ENCODE assay signal across 20 cellular contexts in genomic region chr7:87359366-87359765, GRCh38. TPM values are rescaled to one million over a fixed set of nuclear protein-coding genes. Genes with fewer than 3 reads are reported as not detected.
DNase-seq lines count a peak whose midpoint lies in the region; ATAC-seq and TF ChIP-seq lines count a peak whose summit lies in the region.
"Had no signal": no experiment of that assay in that cellular context is flagged by ENCODE, and none has a peak within 500 bp of the region (broad histone marks: within the 10 kb centered on the region; RNA-seq: fewer than 3 reads in every experiment).

No MANE protein-coding gene starts in this region.

- peaks cover 10% of the 10 kb centered on the region for H3F3A ChIP-seq in SK-N-SH (replicated peaks; ENCODE audit: insufficient read depth)
- peaks cover 6% of the 10 kb centered on the region for H3F3A ChIP-seq in smooth muscle cell (ENCODE audit: low read depth)

- H3K79me2 ChIP-seq in SK-N-SH (ENCODE audit: insufficient read depth) (no peaks in the 10 kb centered on the region), smooth muscle cell (ENCODE audit: low read depth) (peaks cover 8% of the 10 kb centered on the region)

- H3K36me3 ChIP-seq in SK-N-SH (replicated peaks in 1 of 2; ENCODE audit: control insufficient read depth in 1 of 2, insufficient read depth in 2 of 2, low read length in 1 of 2) (peaks cover 8 to 64% of the 10 kb centered on the region in 2 experiments), smooth muscle cell (ENCODE audit: low read depth) (peaks cover 22% of the 10 kb centered on the region)

- H3K27me3 ChIP-seq in SK-N-SH (ENCODE audit: insufficient read depth), result no peaks in the 10 kb centered on the region
- no peaks in the 10 kb centered on the region for H3K27me3 ChIP-seq in smooth muscle cell (ENCODE audit: low read depth)

- H3K4me1 ChIP-seq in SK-N-SH (ENCODE audit: control insufficient read depth in 1 of 2, insufficient read depth in 2 of 2, low read depth in 1 of 2, low read length in 1 of 2) (peaks cover 0 to 4% of the 10 kb centered on the region in 2 experiments; a peak in 1 of 4 replicates), smooth muscle cell (ENCODE audit: low read depth) (peaks cover 9% of the 10 kb centered on the region)

- H3K4me3 Mint-ChIP-seq in stimulated activated naive CD8-positive, alpha-beta T cell treated with anti-CD3 and anti-CD28 coated beads, Interleukin-15, amount 100 ng/mL, for 72 hours, result no peak overlapping the region
- H3K4me3 Mint-ChIP-seq: brain; naive thymus-derived CD4-positive, alpha-beta T cell had no signal

- no peak for TF ChIP-seq EP300 in SK-N-SH (IDR thresholded peaks at IDR 0.05; ENCODE audit: borderline replicate concordance in 1 of 2, low read depth in 1 of 2, low read length in 1 of 2)

- TF ChIP-seq CTCF in SK-N-SH (IDR thresholded peaks at IDR 0.05), result no peak
- no peak for TF ChIP-seq CTCF in fibroblast of pulmonary artery (IDR thresholded peaks at IDR 0.05; ENCODE audit: low read length, missing control alignments)
- no peak for TF ChIP-seq CTCF in smooth muscle cell (IDR thresholded peaks at IDR 0.05; ENCODE audit: borderline replicate concordance, insufficient read depth, poor library complexity, severe bottlenecking)

- POLR2A ChIA-PET in SK-N-SH (lab: Yijun Ruan, JAX), result no interaction called here

- H3K27ac Mint-ChIP-seq in stimulated activated naive CD8-positive, alpha-beta T cell treated with anti-CD3 and anti-CD28 coated beads, Interleukin-15, amount 100 ng/mL, for 72 hours, result no peak overlapping the region
- H3K27ac Mint-ChIP-seq: activated T-helper 2 cell treated with anti-CD3 and anti-CD28 coated beads, Interferon-gamma antibody, Interleukin-2, Interleukin-4, amounts not matched to agents 10 μg/mL and 5 μg/mL and 100 μg/mL, durations not matched to agents 14 hours and 24 hours and 36 hours; brain; progenitor cell of endocrine pancreas had no signal

- DNase-seq in GM04504 (ENCODE audit: low read depth) (peak; percentile 34), SK-N-SH (no peak), fibroblast of pulmonary artery (ENCODE audit: low read depth) (peak; percentile 8), smooth muscle cell (lab: John Stamatoyannopoulos, UW; ENCODE audit: unreplicated experiment) (no peak), midbrain (lab: John Stamatoyannopoulos, UW) (no peak)
- DNase-seq in stimulated activated naive CD8-positive, alpha-beta T cell treated with anti-CD3 and anti-CD28 coated beads, Interleukin-15, Interleukin-2, amounts not matched to agents 100 U/mL and 50 U/mL, for 24 hours, result no peak
- no peak for DNase-seq in stimulated activated naive CD8-positive, alpha-beta T cell treated with anti-CD3 and anti-CD28 coated beads, Interleukin-15, amount 100 ng/mL, for 72 hours
- DNase-seq: activated CD4-positive, alpha-beta T cell treated with anti-CD3 and anti-CD28 coated beads for 48 hours; effector CD8-positive, alpha-beta T cell; GOT3; naive thymus-derived CD4-positive, alpha-beta T cell; NCI-H1694 treated with DMSO at 0.1 percent for 48 hours; NCI-H524 treated with DMSO at 0.1 percent for 48 hours; RPMI8226; T-helper 2 cell had no signal

- TF ChIP-seq RAD21 in SK-N-SH (IDR thresholded peaks at IDR 0.05; ENCODE audit: low read length), result no peak

- peaks cover 4 to 5% of the 10 kb centered on the region in 2 donors for H3K9me3 Mint-ChIP-seq in stimulated activated naive CD8-positive, alpha-beta T cell treated with anti-CD3 and anti-CD28 coated beads, Interleukin-15, amount 100 ng/mL, for 72 hours

- H3K9me3 ChIP-seq in SK-N-SH (peaks cover 9% of the 10 kb centered on the region), smooth muscle cell (replicated peaks; ENCODE audit: low read depth) (peaks cover 7% of the 10 kb centered on the region)

- H2AFZ ChIP-seq in SK-N-SH (ENCODE audit: low read depth) (no peak overlapping the region), smooth muscle cell (ENCODE audit: low read depth) (no peak overlapping the region)

- WGBS in SK-N-SH (ENCODE audit: low lambda C conversion rate), result 75% methylated on average over 2 of the region's 2 CpGs
- 56% methylated on average over 2 of the region's 2 CpGs for WGBS in smooth muscle cell (ENCODE audit: low lambda C conversion rate)

- CTCF ChIA-PET in SK-N-SH (lab: Yijun Ruan, JAX), result interaction anchor here (1.1 kb wide), 1 partner anchor 14 kb away, joined by 4 read pairs; the partner anchor contains the start of gene CROT

- H3K9ac ChIP-seq in SK-N-SH, result no peak overlapping the region
- no peak overlapping the region for H3K9ac ChIP-seq in smooth muscle cell (ENCODE audit: low read depth)
- H3K9ac ChIP-seq: KMS-11 had no signal

- H4K20me1 ChIP-seq in SK-N-SH (ENCODE audit: insufficient read depth) (no peaks in the 10 kb centered on the region), smooth muscle cell (ENCODE audit: low read depth) (no peaks in the 10 kb centered on the region)

- no peaks in the 10 kb centered on the region for H3K27me3 Mint-ChIP-seq in stimulated activated naive CD8-positive, alpha-beta T cell treated with anti-CD3 and anti-CD28 coated beads, Interleukin-15, amount 100 ng/mL, for 72 hours
- H3K27me3 Mint-ChIP-seq: brain; naive thymus-derived CD4-positive, alpha-beta T cell; progenitor cell of endocrine pancreas had no signal

- H3K4me2 ChIP-seq in SK-N-SH (no peak overlapping the region), smooth muscle cell (peak overlapping the region; percentile 20)
- H3K4me2 ChIP-seq: KMS-11 had no signal

- H3K27ac ChIP-seq in SK-N-SH (ENCODE audit: low read depth in 2 of 2, low read length in 1 of 2) (no peak overlapping the region), smooth muscle cell (ENCODE audit: low read depth) (peak overlapping the region; percentile 52)
- H3K27ac ChIP-seq: KMS-11 had no signal

- H3K4me1 Mint-ChIP-seq in stimulated activated naive CD8-positive, alpha-beta T cell treated with anti-CD3 and anti-CD28 coated beads, Interleukin-15, amount 100 ng/mL, for 72 hours, result no peaks in the 10 kb centered on the region
- H3K4me1 Mint-ChIP-seq: brain; naive thymus-derived CD4-positive, alpha-beta T cell had no signal

- H3K4me3 ChIP-seq in SK-N-SH (ENCODE audit: low read depth in 2 of 2, low read length in 1 of 2) (no peak overlapping the region), fibroblast of pulmonary artery (replicated peaks; ENCODE audit: low read depth, low read length) (no peak overlapping the region), smooth muscle cell (no peak overlapping the region)

- no peak for ATAC-seq in stimulated activated naive CD8-positive, alpha-beta T cell treated with anti-CD3 and anti-CD28 coated beads, Interleukin-15, Interleukin-2, amounts not matched to agents 100 U/mL and 50 U/mL, for 24 hours
- no peak for ATAC-seq in HG03442 (IDR thresholded peaks at IDR 0.05; ENCODE audit: unreplicated experiment)
- ATAC-seq in stimulated activated naive CD8-positive, alpha-beta T cell treated with anti-CD3 and anti-CD28 coated beads, Interleukin-15, amount 100 ng/mL, for 72 hours, result no peak
- ATAC-seq: naive thymus-derived CD4-positive, alpha-beta T cell had no signal

- H3K9me2 ChIP-seq in SK-N-SH, result no peaks in the 10 kb centered on the region

TF ChIP-seq in SK-N-SH, 30 proteins besides CTCF, POLR2A, EP300 and RAD21 (continues in another document):
- TF ChIP-seq REST (IDR thresholded peaks at IDR 0.05; ENCODE audit: low read depth, low read length) (no peak), EZH2phosphoT487 (IDR thresholded peaks at IDR 0.05; ENCODE audit: borderline replicate concordance, low read depth) (no peak), MXI1 (IDR thresholded peaks at IDR 0.05; ENCODE audit: low read depth, low read length) (no peak), ELF1 (IDR thresholded peaks at IDR 0.05) (no peak), JUND (IDR thresholded peaks at IDR 0.05) (peak; percentile 30), TEAD4 (IDR thresholded peaks at IDR 0.05; ENCODE audit: borderline replicate concordance, insufficient read depth) (no peak), NFIC (IDR thresholded peaks at IDR 0.05; ENCODE audit: borderline replicate concordance) (peak; percentile 35; the same call in 1 of the 2 replicates), PBX3 (IDR thresholded peaks at IDR 0.05) (no peak), MEF2A (IDR thresholded peaks at IDR 0.05; ENCODE audit: borderline replicate concordance, low read depth) (no peak)

RNA-seq across cellular contexts. Expression of gene CROT, which starts 13.9 kb away (rescaled TPM):
- 7.9 and 11.2 TPM in 2 replicates for polyA plus RNA-seq in SK-N-SH (2012; rRNA removed)
- 10.8 and 12.8 TPM in 2 replicates for polyA plus RNA-seq in SK-N-SH (2012; cell fraction: cytosol; rRNA removed)
- polyA plus RNA-seq in SK-N-SH (2012; cell fraction: nucleus; rRNA removed), result 7.3 and 16.5 TPM in 2 replicates
- 20.8 and 24.1 TPM in 2 replicates for total RNA-seq in smooth muscle cell
- 9.5 and 13.8 TPM in 2 replicates for polyA plus RNA-seq in smooth muscle cell

Comparison
In these comparisons a context has a peak if more than half of its experiments do, and no peak if none do; other contexts are left out.
1. DNase-seq: peak in GM04504 (single experiment) and fibroblast of pulmonary artery (single experiment); none in SK-N-SH (single experiment), smooth muscle cell (single experiment), stimulated activated naive CD8-positive, alpha-beta T cell treated with anti-CD3 and anti-CD28 coated beads, Interleukin-15, Interleukin-2, amounts not matched to agents 100 U/mL and 50 U/mL, for 24 hours (single experiment), midbrain (single experiment) and stimulated activated naive CD8-positive, alpha-beta T cell treated with anti-CD3 and anti-CD28 coated beads, Interleukin-15, amount 100 ng/mL, for 72 hours (0 of 2).